Comparison of ENCODE assay signal across 2 cellular contexts in genomic region chr5:53430618-53431252, GRCh38.
TF ChIP-seq lines count a peak whose summit lies in the region.

No MANE protein-coding gene starts in this region.

TF ChIP-seq in HepG2, 621 proteins besides CTCF, POLR2A, EP300 and RAD21 (continued from another document and continues in another):
- no peak for TF ChIP-seq THAP9 (CRISPR knock-in tag; IDR thresholded peaks at IDR 0.05; ENCODE audit: borderline replicate concordance)
- TF ChIP-seq ZNF460 (CRISPR knock-in tag; IDR thresholded peaks at IDR 0.05; ENCODE audit: borderline replicate concordance): no peak
- no peak for TF ChIP-seq ZNF121 (CRISPR knock-in tag; IDR thresholded peaks at IDR 0.05)
- TF ChIP-seq USF2 (IDR thresholded peaks at IDR 0.05; ENCODE audit: low read depth, low read length): no peak
- TF ChIP-seq USF2 (CRISPR knock-in tag; IDR thresholded peaks at IDR 0.05; ENCODE audit: borderline replicate concordance): 0 out of 2 replicates have a peak, but pooled peaks have one; percentile 26
- no peak for TF ChIP-seq SRF (IDR thresholded peaks at IDR 0.05; ENCODE audit: low read depth, low read length)
- no peak for TF ChIP-seq ZNF512 (CRISPR knock-in tag; IDR thresholded peaks at IDR 0.05)
- no peak for TF ChIP-seq ZNF713 (CRISPR knock-in tag; IDR thresholded peaks at IDR 0.05)
- TF ChIP-seq MXD4 (CRISPR knock-in tag; IDR thresholded peaks at IDR 0.05): no peak
- no peak for TF ChIP-seq ZNF414 (CRISPR knock-in tag; IDR thresholded peaks at IDR 0.05)
- TF ChIP-seq ZNF740 (CRISPR knock-in tag; IDR thresholded peaks at IDR 0.05): no peak
- no peak for TF ChIP-seq HNRNPUL1 (IDR thresholded peaks at IDR 0.05; ENCODE audit: low read depth, low read length)
- TF ChIP-seq ATF7-NPFF (CRISPR knock-in tag; IDR thresholded peaks at IDR 0.05; ENCODE audit: low read depth): no peak
- TF ChIP-seq MLX (CRISPR knock-in tag; IDR thresholded peaks at IDR 0.05): no peak
- no peak for TF ChIP-seq ZZZ3 (CRISPR knock-in tag; IDR thresholded peaks at IDR 0.05; ENCODE audit: borderline replicate concordance)

TF ChIP-seq in WTC11, 78 proteins besides CTCF, POLR2A, EP300 and RAD21 (continued from another document):
- TF ChIP-seq ZNF281 (CRISPR knock-in tag; IDR thresholded peaks at IDR 0.05) (no peak), ESRRA (CRISPR knock-in tag; IDR thresholded peaks at IDR 0.05; ENCODE audit: borderline replicate concordance) (no peak), GRHL2 (CRISPR knock-in tag; IDR thresholded peaks at IDR 0.05; ENCODE audit: insufficient replicate concordance, severe bottlenecking) (no peak), TEAD4 (CRISPR knock-in tag; IDR thresholded peaks at IDR 0.05) (no peak), ELF4 (CRISPR knock-in tag; IDR thresholded peaks at IDR 0.05; ENCODE audit: low read depth) (no peak), NFATC4 (CRISPR knock-in tag; IDR thresholded peaks at IDR 0.05) (no peak), ZNF138 (CRISPR knock-in tag; conservative IDR thresholded peaks at IDR 0.05) (no peak), ZNF232 (CRISPR knock-in tag; IDR thresholded peaks at IDR 0.05) (no peak), NFYB (CRISPR knock-in tag; conservative IDR thresholded peaks at IDR 0.05; ENCODE audit: low read depth) (no peak)
